8 cellular contexts compared by ENCODE assay signal in the genomic region with DNA sequence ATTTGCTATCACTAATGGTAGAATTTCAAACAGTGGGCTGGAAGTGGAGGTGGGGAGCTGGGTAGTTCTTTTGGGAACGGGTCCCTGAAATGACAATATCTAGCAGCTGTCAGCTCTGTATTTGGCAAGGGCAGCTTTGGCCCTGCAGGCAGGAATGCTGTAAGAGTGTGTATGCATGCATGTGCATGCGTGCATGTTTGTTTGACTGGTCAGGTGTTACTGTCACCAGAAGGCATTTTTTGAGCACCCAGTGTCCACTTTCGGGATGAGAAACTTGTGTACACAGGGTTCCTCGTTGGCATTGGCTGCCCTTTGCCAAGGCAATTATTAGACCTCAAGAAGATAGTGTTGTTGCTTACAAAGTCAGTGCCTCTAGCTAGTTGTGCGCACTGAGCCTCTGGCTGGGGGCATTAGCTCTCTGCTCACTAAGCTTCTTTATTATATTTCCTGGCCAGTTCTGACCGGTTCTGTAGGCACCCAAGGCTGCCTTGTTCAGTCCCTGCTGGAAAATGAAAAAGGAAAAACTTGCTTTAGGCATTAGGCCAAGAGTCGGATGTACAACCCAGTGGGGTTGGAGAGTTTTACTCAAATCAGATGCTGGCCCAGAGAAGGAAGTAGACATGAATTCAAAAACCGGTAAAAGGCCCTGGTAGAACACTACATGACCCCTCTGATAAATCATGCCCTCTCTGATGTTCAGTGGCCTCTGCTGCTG. TPM values are rescaled to one million over a fixed set of nuclear protein-coding genes. Genes with fewer than 3 reads are reported as not detected.
DNase-seq lines count a peak whose midpoint lies in the region; ATAC-seq and TF ChIP-seq lines count a peak whose summit lies in the region.

No MANE protein-coding gene starts in this region.

- no peak overlapping the region for H4K91ac ChIP-seq in H9 (ENCODE audit: insufficient read length, low read depth, low read length)

- H3K4me1 ChIP-seq in CD8-positive, alpha-beta memory T cell (ENCODE audit: insufficient read depth, low read length) = peaks cover 86% of the 10 kb centered on the region
- peaks cover 61 to 77% of the 10 kb centered on the region in 2 donors for H3K4me1 ChIP-seq in naive thymus-derived CD4-positive, alpha-beta T cell (ENCODE audit: control insufficient read depth in 2 of 2, insufficient read depth in 2 of 2, low read length in 2 of 2)
- H3K4me1 ChIP-seq in H9 (ENCODE audit: insufficient read depth, low read length) = peaks cover 10% of the 10 kb centered on the region; the same call in 1 of the 2 replicates

- no peaks in the 10 kb centered on the region for H3K36me3 ChIP-seq in CD8-positive, alpha-beta memory T cell (ENCODE audit: insufficient read depth, low read length)
- H3K36me3 ChIP-seq in naive thymus-derived CD4-positive, alpha-beta T cell (ENCODE audit: control insufficient read depth in 2 of 3, insufficient read depth in 3 of 3, low read length in 3 of 3) = no peaks in the 10 kb centered on the region
- H3K36me3 ChIP-seq in H7 (replicated peaks; ENCODE audit: control insufficient read depth, insufficient read depth, low read length) = no peaks in the 10 kb centered on the region

- POLR2A ChIA-PET in CD8-positive, alpha-beta memory T cell (lab: Charles Lee) = interaction anchor here (0.7 to 4.5 kb wide), 7 partner anchors 16 to 136 kb away, joined by 3 to 28 read pairs (median 4); a partner anchor contains a TSS
- POLR2A ChIA-PET in naive thymus-derived CD4-positive, alpha-beta T cell (lab: Charles Lee) = interaction anchor here (0.7 to 14.7 kb wide), 25 partner anchors 8 to 339 kb away, joined by 3 to 200 read pairs (median 5); a partner anchor contains a TSS

- H2AFZ ChIP-seq in H9 (ENCODE audit: low read length) = no peak overlapping the region

- H3K4ac ChIP-seq in H9 (ENCODE audit: low read depth, low read length) = no peak overlapping the region

- no peak overlapping the region for H2AK5ac ChIP-seq in H9 (ENCODE audit: insufficient read length, low read length)

- intact Hi-C loops in naive thymus-derived CD4-positive, alpha-beta T cell (cut with micrococcal nuclease) = loop anchor here (2.0 to 10.0 kb wide), 3 partner anchors 15 to 1937 kb away; a partner anchor contains a TSS

- H2BK120ac ChIP-seq in H9 (ENCODE audit: low read depth, low read length, poor library complexity, severe bottlenecking) = no peak overlapping the region

- H3K27ac Mint-ChIP-seq in CD8-positive, alpha-beta memory T cell = peak overlapping the region; percentile 91 to 99 (median 96)
- peak overlapping the region; percentile 14 for H3K27ac Mint-ChIP-seq in central memory CD8-positive, alpha-beta T cell (ENCODE audit: low read depth)
- H3K27ac Mint-ChIP-seq in naive thymus-derived CD4-positive, alpha-beta T cell = peak overlapping the region; percentile 84 to 99 (median 95)
- H3K27ac Mint-ChIP-seq in H9 = peak overlapping the region in 1 of 3 experiments; percentile 40; a peak in 1 of 7 replicates

- no CpG with 5 or more reads among the region's 8 CpGs for WGBS in H9 (ENCODE audit: extremely low coverage, insufficient read length, low lambda C conversion rate)

- no peak for DNase-seq in CD8-positive, alpha-beta memory T cell
- DNase-seq in LNCaP clone FGC (ENCODE audit: low read depth) (peak; percentile 43), NCI-H748 (lab: John Stamatoyannopoulos, UW; ENCODE audit: unreplicated experiment) (no peak), H9 (no peak), AG20443 (ENCODE audit: low spot score) (no peak), H7 (no peak)
- no peak for DNase-seq in central memory CD8-positive, alpha-beta T cell (ENCODE audit: low spot score in 2 of 2)
- no peak for DNase-seq in naive thymus-derived CD4-positive, alpha-beta T cell

- H3K27ac ChIP-seq in CD8-positive, alpha-beta memory T cell (ENCODE audit: low read depth, low read length) = no peak overlapping the region
- peak overlapping the region; percentile 84 for H3K27ac ChIP-seq in naive thymus-derived CD4-positive, alpha-beta T cell (ENCODE audit: low read depth, low read length)
- no peak overlapping the region for H3K27ac ChIP-seq in H9 (ENCODE audit: insufficient read length, low read depth, low read length)

- no peak overlapping the region for H4K8ac ChIP-seq in H9 (replicated peaks; ENCODE audit: insufficient read length, low read depth, low read length)

- no peak for ATAC-seq in central memory CD8-positive, alpha-beta T cell (replicated peaks; ENCODE audit: extremely low read depth, poor library complexity, severe bottlenecking)
- ATAC-seq in naive thymus-derived CD4-positive, alpha-beta T cell = no peak

- no peaks in the 10 kb centered on the region for H3K27me3 ChIP-seq in CD8-positive, alpha-beta memory T cell (ENCODE audit: insufficient read depth, low read length, poor library complexity, severe bottlenecking)
- H3K27me3 ChIP-seq in naive thymus-derived CD4-positive, alpha-beta T cell (ENCODE audit: control insufficient read depth in 2 of 2, insufficient read depth in 2 of 2, low read length in 2 of 2) = no peaks in the 10 kb centered on the region
- H3K27me3 ChIP-seq in H9 (ENCODE audit: insufficient read depth, low read length) (no peaks in the 10 kb centered on the region), H7 (ENCODE audit: control insufficient read depth, insufficient read depth, low read length) (peaks cover 14% of the 10 kb centered on the region; the same call in 1 of the 2 replicates)

- peaks cover 15% of the 10 kb centered on the region; the same call in 1 of the 2 replicates for H3K79me2 ChIP-seq in H9 (ENCODE audit: insufficient read depth, low read length)

- peaks cover 0 to 2% of the 10 kb centered on the region in 2 donors for H3K27me3 Mint-ChIP-seq in CD8-positive, alpha-beta memory T cell
- H3K27me3 Mint-ChIP-seq in central memory CD8-positive, alpha-beta T cell = no peaks in the 10 kb centered on the region
- no peaks in the 10 kb centered on the region for H3K27me3 Mint-ChIP-seq in naive thymus-derived CD4-positive, alpha-beta T cell
- H3K27me3 Mint-ChIP-seq in H9 (ENCODE audit: low read depth) = peaks cover 9% of the 10 kb centered on the region

- H2BK15ac ChIP-seq in H9 (ENCODE audit: low read depth, low read length) = no peak overlapping the region

- no peaks in the 10 kb centered on the region for H3K23me2 ChIP-seq in H9 (ENCODE audit: insufficient read length, low read depth, low read length, poor library complexity, severe bottlenecking)

- peaks cover 7% of the 10 kb centered on the region for H4K20me1 ChIP-seq in H9 (ENCODE audit: control insufficient read depth, insufficient read depth, insufficient read length)

- H3K79me1 ChIP-seq in H9 (ENCODE audit: insufficient read depth, low read depth, low read length, poor library complexity, severe bottlenecking) = peaks cover 7% of the 10 kb centered on the region

- H2BK5ac ChIP-seq in H9 (ENCODE audit: insufficient read length, low read length) = no peak overlapping the region

- CTCF ChIA-PET in CD8-positive, alpha-beta memory T cell (lab: Charles Lee) = interaction anchor here (0.9 to 8.3 kb wide), 12 partner anchors 10 to 119 kb away, joined by 3 to 62 read pairs (median 3); no protein-coding TSS in a partner anchor
- CTCF ChIA-PET in naive thymus-derived CD4-positive, alpha-beta T cell (lab: Charles Lee) = interaction anchor here (0.6 to 6.0 kb wide), 9 partner anchors 14 to 125 kb away, joined by 3 to 25 read pairs (median 5); a partner anchor contains a TSS

- no peak overlapping the region for H4K5ac ChIP-seq in H9 (ENCODE audit: insufficient read length, low read depth, low read length)

- no peak overlapping the region for H3K56ac ChIP-seq in H9 (ENCODE audit: insufficient read length, low read depth, low read length)

- no peak overlapping the region for H3K18ac ChIP-seq in H9 (ENCODE audit: insufficient read length, low read depth, low read length)

- H3K9me3 ChIP-seq in CD8-positive, alpha-beta memory T cell (ENCODE audit: low read length) = no peaks in the 10 kb centered on the region
- H3K9me3 ChIP-seq in naive thymus-derived CD4-positive, alpha-beta T cell (ENCODE audit: control insufficient read depth in 2 of 3, low read length in 3 of 3) = no peaks in the 10 kb centered on the region
- H3K9me3 ChIP-seq in H9 (ENCODE audit: control insufficient read depth, low read depth, low read length) = no peaks in the 10 kb centered on the region

- peaks cover 7 to 39% (median 10%) of the 10 kb centered on the region in 3 donors for H3K36me3 Mint-ChIP-seq in CD8-positive, alpha-beta memory T cell
- H3K36me3 Mint-ChIP-seq in central memory CD8-positive, alpha-beta T cell (ENCODE audit: insufficient read depth) = peaks cover 28% of the 10 kb centered on the region
- H3K36me3 Mint-ChIP-seq in naive thymus-derived CD4-positive, alpha-beta T cell = peaks cover 0 to 53% (median 20%) of the 10 kb centered on the region in 5 donors
- peaks cover 0 to 2% (median 0%) of the 10 kb centered on the region in 3 experiments; a peak in 1 of 7 replicates for H3K36me3 Mint-ChIP-seq in H9 (ENCODE audit: insufficient read depth in 1 of 3, low read depth in 3 of 3)

- H3K4me3 ChIP-seq in CD8-positive, alpha-beta memory T cell (ENCODE audit: low read length) = peak overlapping the region; percentile 68
- peak overlapping the region; percentile 8; the same call in 1 of the 2 replicates for H3K4me3 ChIP-seq in LNCaP clone FGC (ENCODE audit: low read depth, low read length)
- peak overlapping the region; percentile 83 for H3K4me3 ChIP-seq in naive thymus-derived CD4-positive, alpha-beta T cell (ENCODE audit: low read length)
- H3K4me3 ChIP-seq in H7 (ENCODE audit: insufficient read depth, low read depth, low read length) = no peak overlapping the region

- TF ChIP-seq CTCF in LNCaP clone FGC (IDR thresholded peaks at IDR 0.05; ENCODE audit: control insufficient read depth, extremely low read depth, insufficient read depth) = no peak
- no peak for TF ChIP-seq CTCF in H9 (conservative IDR thresholded peaks at IDR 0.05)

- H3K4me3 Mint-ChIP-seq in CD8-positive, alpha-beta memory T cell = peak overlapping the region; percentile 84 to 99 (median 97)
- H3K4me3 Mint-ChIP-seq in central memory CD8-positive, alpha-beta T cell = peak overlapping the region; percentile 93
- peak overlapping the region; percentile 85 to 99 (median 93) for H3K4me3 Mint-ChIP-seq in naive thymus-derived CD4-positive, alpha-beta T cell
- H3K4me3 Mint-ChIP-seq in H9 = peak overlapping the region in 1 of 2 experiments; percentile 75; a peak in 3 of 5 replicates

- no peak overlapping the region for H2BK20ac ChIP-seq in H9 (ENCODE audit: low read depth, low read length, poor library complexity, severe bottlenecking)

- no peak overlapping the region for H3K23ac ChIP-seq in H9 (ENCODE audit: insufficient read length, low read depth, low read length)

- peaks cover 79 to 92% (median 92%) of the 10 kb centered on the region in 3 donors for H3K4me1 Mint-ChIP-seq in CD8-positive, alpha-beta memory T cell
- peaks cover 80% of the 10 kb centered on the region for H3K4me1 Mint-ChIP-seq in central memory CD8-positive, alpha-beta T cell
- peaks cover 62 to 88% (median 83%) of the 10 kb centered on the region in 7 donors for H3K4me1 Mint-ChIP-seq in naive thymus-derived CD4-positive, alpha-beta T cell
- peaks cover 39 to 41% of the 10 kb centered on the region in 2 experiments for H3K4me1 Mint-ChIP-seq in H9

- H3K9ac ChIP-seq in H9 (ENCODE audit: extremely low read depth, insufficient read length, low read length) = no peak overlapping the region

- no peaks in the 10 kb centered on the region for H3K9me3 Mint-ChIP-seq in CD8-positive, alpha-beta memory T cell
- no peaks in the 10 kb centered on the region for H3K9me3 Mint-ChIP-seq in central memory CD8-positive, alpha-beta T cell
- peaks cover 0 to 3% (median 0%) of the 10 kb centered on the region in 11 donors for H3K9me3 Mint-ChIP-seq in naive thymus-derived CD4-positive, alpha-beta T cell
- H3K9me3 Mint-ChIP-seq in H9 = no peaks in the 10 kb centered on the region

- H3K14ac ChIP-seq in H9 (ENCODE audit: insufficient read depth, low read length) = no peak overlapping the region

- no peak overlapping the region for H3T11ph ChIP-seq in H9 (ENCODE audit: low read length)

- no peak overlapping the region for H3K4me2 ChIP-seq in H9 (ENCODE audit: insufficient read depth, insufficient read length, low read length)

- no peak overlapping the region for H2BK12ac ChIP-seq in H9 (ENCODE audit: insufficient read length, low read depth, low read length)

RNA-seq across cellular contexts. Expression of a gene that starts 2.0 kb away (rescaled TPM):
- 100 to 1,000 TPM; 239 to 259 TPM for total RNA-seq in CD8-positive, alpha-beta memory T cell
- polyA plus RNA-seq in CD8-positive, alpha-beta memory T cell = 534 TPM
- total RNA-seq in naive thymus-derived CD4-positive, alpha-beta T cell = 100 to 1,000 TPM; 386 to 449 (median 401) TPM
- 100 to 1,000 TPM; 522 to 755 TPM for polyA plus RNA-seq in naive thymus-derived CD4-positive, alpha-beta T cell
- total RNA-seq in H9 (2021) = 74.7 and 84.5 TPM in 2 replicates
- total RNA-seq in H7 (2014; rRNA removed; shearing (Covaris generic)) = 14.3 and 20.5 TPM in 2 replicates
